In the genomic region with DNA sequence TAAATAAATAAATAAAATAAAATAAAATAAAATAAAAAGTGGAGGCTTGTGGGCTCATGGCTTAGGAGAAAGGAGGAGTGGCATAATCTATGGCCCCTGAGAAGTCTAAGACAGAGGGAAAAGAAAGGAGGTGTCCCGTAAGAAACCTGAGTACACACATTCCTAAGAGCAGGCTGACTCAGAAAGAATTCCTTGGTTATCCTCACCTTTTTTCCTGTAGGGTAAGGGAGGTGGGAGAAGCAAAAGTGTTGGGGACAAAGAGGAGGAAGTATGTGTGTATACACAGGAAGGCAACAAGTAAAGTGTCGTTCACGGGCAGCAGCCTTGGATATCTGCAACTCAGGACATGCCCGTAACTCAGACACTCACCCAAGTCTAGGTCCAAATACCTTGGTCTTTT, we compare ENCODE assay signal across 1 cellular context.
TF ChIP-seq lines count a peak whose summit lies in the region.

No MANE protein-coding gene starts in this region.

TF ChIP-seq in IMR-90, 13 proteins besides CTCF, POLR2A, EP300 and RAD21:
- TF ChIP-seq FOS (IDR thresholded peaks at IDR 0.05; ENCODE audit: low read depth, low read length), result no peak
- no peak for TF ChIP-seq CEBPB (IDR thresholded peaks at IDR 0.05; ENCODE audit: low read depth, low read length)
- no peak for TF ChIP-seq RCOR1 (IDR thresholded peaks at IDR 0.05; ENCODE audit: insufficient replicate concordance, low read length)
